16 cellular contexts compared by ENCODE assay signal in genomic region chr14:81273961-81274360, GRCh38. TPM values are rescaled to one million over a fixed set of nuclear protein-coding genes. Genes with fewer than 3 reads are reported as not detected.
A peak's percentile ranks its signal among the peaks of the same experiment; 100 is the strongest.
DNase-seq lines count a peak whose midpoint lies in the region; ATAC-seq, FAIRE-seq and TF ChIP-seq lines count a peak whose summit lies in the region.
"Had no signal": no experiment of that assay in that cellular context is flagged by ENCODE, and none has a peak within 500 bp of the region (broad histone marks: within the 10 kb centered on the region; RNA-seq: fewer than 3 reads in every experiment).

No MANE protein-coding gene starts in this region.

- H3K9me3 ChIP-seq in left ventricle myocardium inferior (replicated peaks) (no peaks in the 10 kb centered on the region), hepatocyte (ENCODE audit: low read depth) (no peaks in the 10 kb centered on the region)
- H3K9me3 ChIP-seq: A549, BE2C had no signal

- peak overlapping the region; percentile 69 for H3K27ac Mint-ChIP-seq in progenitor cell of endocrine pancreas
- H3K27ac Mint-ChIP-seq: CD4-positive, alpha-beta memory T cell had no signal

- intact Hi-C loops in left ventricle myocardium inferior (cut with micrococcal nuclease) (no loop called here), left cardiac atrium (cut with DNase I) (loop anchor here in 1 of 2 donors (5.0 kb wide), 1 partner anchor 173 kb away; no protein-coding TSS in a partner anchor)

- ATAC-seq in left cardiac atrium (no peak), foreskin keratinocyte (peak; percentile 23), HG03108 (IDR thresholded peaks at IDR 0.05; ENCODE audit: unreplicated experiment) (no peak)
- ATAC-seq: A549, GM12878 had no signal

- H3K4me1 Mint-ChIP-seq in progenitor cell of endocrine pancreas (ENCODE audit: low read depth) = peaks cover 3% of the 10 kb centered on the region

- TF ChIP-seq POLR2A in H54 (IDR thresholded peaks at IDR 0.05; ENCODE audit: low read depth, low read length) = no peak

- H3K27ac ChIP-seq in left ventricle myocardium inferior (replicated peaks) = peak overlapping the region; percentile 59
- no peak overlapping the region for H3K27ac ChIP-seq in foreskin keratinocyte
- no peak overlapping the region for H3K27ac ChIP-seq in hepatocyte
- H3K27ac ChIP-seq: A549, C4-2B, GM23248 had no signal

- no peak for FAIRE-seq in H54 (lab: Jason Lieb, UNC)
- FAIRE-seq: A549, GM12878, GM18507, HTR-8/SVneo had no signal

- H4K20me1 ChIP-seq in hepatocyte (ENCODE audit: insufficient read depth, poor library complexity, severe bottlenecking) = no peaks in the 10 kb centered on the region

- no peaks in the 10 kb centered on the region for H3K9me2 ChIP-seq in hepatocyte (replicated peaks; ENCODE audit: insufficient read depth)

- no peak overlapping the region for H3K4me3 Mint-ChIP-seq in progenitor cell of endocrine pancreas (ENCODE audit: low read depth)
- H3K4me3 Mint-ChIP-seq: CD4-positive, alpha-beta memory T cell had no signal

- no peak for DNase-seq in left ventricle myocardium inferior
- no peak for DNase-seq in left cardiac atrium
- DNase-seq in foreskin keratinocyte = no peak
- DNase-seq in progenitor cell of endocrine pancreas (ENCODE audit: low spot score, unreplicated experiment) = no peak
- DNase-seq in H54 (ENCODE audit: insufficient read length, low spot score) = no peak
- DNase-seq in hepatocyte (ENCODE audit: low spot score) = no peak
- DNase-seq: CD4-positive, alpha-beta memory T cell; DMS79; GM23248 had no signal

- WGBS in hepatocyte (ENCODE audit: low lambda C conversion rate, missing lambda C conversion rate) = 84% methylated on average over 2 of the region's 2 CpGs

- H3K36me3 Mint-ChIP-seq in progenitor cell of endocrine pancreas (ENCODE audit: insufficient read depth) = peaks cover 26% of the 10 kb centered on the region
- H3K36me3 Mint-ChIP-seq: CD4-positive, alpha-beta memory T cell had no signal

- H3K4me3 ChIP-seq in left ventricle myocardium inferior (no peak overlapping the region), hepatocyte (no peak overlapping the region)
- H3K4me3 ChIP-seq: A549, GM12878, GM23248 had no signal

- no peak overlapping the region for H3K4me2 ChIP-seq in hepatocyte
- H3K4me2 ChIP-seq: A549 had no signal

- TF ChIP-seq CTCF in left ventricle myocardium inferior (IDR thresholded peaks at IDR 0.05; ENCODE audit: borderline replicate concordance) = no peak
- no peak for TF ChIP-seq CTCF in foreskin keratinocyte (conservative IDR thresholded peaks at IDR 0.05)
- TF ChIP-seq CTCF in progenitor cell of endocrine pancreas (IDR thresholded peaks at IDR 0.05; ENCODE audit: unreplicated experiment) = no peak
- no peak for TF ChIP-seq CTCF in hepatocyte (IDR thresholded peaks at IDR 0.05; ENCODE audit: poor library complexity)

- no peaks in the 10 kb centered on the region for H3K79me2 ChIP-seq in hepatocyte

- H3K27me3 ChIP-seq in left ventricle myocardium inferior (ENCODE audit: low read depth) (peaks cover 7% of the 10 kb centered on the region), foreskin keratinocyte (no peaks in the 10 kb centered on the region), hepatocyte (no peaks in the 10 kb centered on the region)
- H3K27me3 ChIP-seq: BE2C had no signal

- no peaks in the 10 kb centered on the region for H3K9me3 Mint-ChIP-seq in progenitor cell of endocrine pancreas (ENCODE audit: low read depth)
- H3K9me3 Mint-ChIP-seq: CD4-positive, alpha-beta memory T cell had no signal

- no peak overlapping the region for H2AFZ ChIP-seq in hepatocyte
- H2AFZ ChIP-seq: GM23248 had no signal

- peaks cover 31% of the 10 kb centered on the region for H3K4me1 ChIP-seq in left ventricle myocardium inferior
- peaks cover 24% of the 10 kb centered on the region for H3K4me1 ChIP-seq in foreskin keratinocyte
- peaks cover 5% of the 10 kb centered on the region for H3K4me1 ChIP-seq in hepatocyte (ENCODE audit: insufficient read depth)
- H3K4me1 ChIP-seq: A549 had no signal

- H3K27me3 Mint-ChIP-seq in progenitor cell of endocrine pancreas = no peaks in the 10 kb centered on the region

- no peaks in the 10 kb centered on the region for H3K36me3 ChIP-seq in left ventricle myocardium inferior
- H3K36me3 ChIP-seq in hepatocyte (replicated peaks; ENCODE audit: insufficient read depth, low read depth) = no peaks in the 10 kb centered on the region

RNA-seq across cellular contexts. Expression of gene GTF2A1, which starts 53.2 kb away (rescaled TPM):
- total RNA-seq in left ventricle myocardium inferior (20.8 TPM), left cardiac atrium (10 to 100 TPM; 16.7 to 17.7 TPM), foreskin keratinocyte (24.7 and 26.6 TPM in 2 replicates), progenitor cell of endocrine pancreas (29.7 and 33.4 TPM in 2 replicates), hepatocyte (23.3 and 25.1 TPM in 2 replicates)
- polyA plus RNA-seq in foreskin keratinocyte (4.6 and 5.4 TPM in 2 replicates), hepatocyte (2.3 and 3.8 TPM in 2 replicates)
